Comparison of ENCODE assay signal across 8 cellular contexts in genomic region chr4:101419324-101420135, GRCh38.
DNase-seq lines count a peak whose midpoint lies in the region; ATAC-seq, FAIRE-seq and TF ChIP-seq lines count a peak whose summit lies in the region.

No MANE protein-coding gene starts in this region.

- peak; percentile 42 to 62 for ATAC-seq in activated CD4-positive, CD25-positive, alpha-beta regulatory T cell treated with anti-CD3 and anti-CD28 coated beads, Interleukin-2, amount 50 U/mL, for 24 hours
- no peak for ATAC-seq in GM23338

- H3K27ac Mint-ChIP-seq in GM23338, result no peak overlapping the region

- no peaks in the 10 kb centered on the region for H3F3A ChIP-seq in GM23338 (replicated peaks; ENCODE audit: low read depth)
- H3F3A ChIP-seq in Loucy (ENCODE audit: low read depth), result peaks cover 6% of the 10 kb centered on the region; the same call in 1 of the 2 replicates

- H2AFZ ChIP-seq in GM23338 (no peak overlapping the region), Loucy (ENCODE audit: low read length) (peak overlapping the region; percentile 15; the same call in 1 of the 2 replicates)

- no peaks in the 10 kb centered on the region for H3K9me2 ChIP-seq in GM23338 (ENCODE audit: insufficient read depth)
- no peaks in the 10 kb centered on the region for H3K9me2 ChIP-seq in Loucy (replicated peaks; ENCODE audit: low read depth, low read length)

- no peaks in the 10 kb centered on the region; the same call in 1 of the 2 replicates for H3K9me3 ChIP-seq in Loucy (ENCODE audit: insufficient read depth, low read depth, low read length)

- no peaks in the 10 kb centered on the region for H4K20me1 ChIP-seq in GM23338 (replicated peaks; ENCODE audit: insufficient read depth)
- no peaks in the 10 kb centered on the region for H4K20me1 ChIP-seq in Loucy (ENCODE audit: insufficient read depth, low read length, poor library complexity, severe bottlenecking)

- TF ChIP-seq CTCF in GM23338 (conservative IDR thresholded peaks at IDR 0.05; ENCODE audit: low read depth in 2 of 2) (no peak), Loucy (conservative IDR thresholded peaks at IDR 0.05; ENCODE audit: low read length) (no peak), choroid plexus epithelial cell (conservative IDR thresholded peaks at IDR 0.05; ENCODE audit: low read depth, low read length) (no peak)

- no peaks in the 10 kb centered on the region for H3K27me3 Mint-ChIP-seq in GM23338 (ENCODE audit: insufficient read depth, low read depth, poor library complexity)

- H3K36me3 Mint-ChIP-seq in GM23338 (ENCODE audit: low read depth), result no peaks in the 10 kb centered on the region

- H3K9ac ChIP-seq in Loucy (ENCODE audit: low read depth, low read length, poor library complexity, severe bottlenecking), result no peak overlapping the region

- no peak for FAIRE-seq in RCC 7860 (lab: Jason Lieb, UNC)

- H3K79me2 ChIP-seq in GM23338 (replicated peaks; ENCODE audit: insufficient read depth), result no peaks in the 10 kb centered on the region
- H3K79me2 ChIP-seq in Loucy (ENCODE audit: insufficient read depth, low read length), result no peaks in the 10 kb centered on the region

- H3K4me2 ChIP-seq in GM23338 (no peak overlapping the region; the same call in 1 of the 2 replicates), Loucy (ENCODE audit: low read depth, low read length, poor library complexity, severe bottlenecking) (peak overlapping the region; percentile 66)

- H3K27ac ChIP-seq in GM23338 (ENCODE audit: low read depth), result no peak overlapping the region

- no peaks in the 10 kb centered on the region for H3K36me3 ChIP-seq in GM23338 (ENCODE audit: insufficient read depth)
- no peaks in the 10 kb centered on the region for H3K36me3 ChIP-seq in Loucy (ENCODE audit: insufficient read depth, low read length)

- DNase-seq in activated CD4-positive, CD25-positive, alpha-beta regulatory T cell (lab: John Stamatoyannopoulos, UW), result no peak
- DNase-seq in GM23338 (ENCODE audit: low spot score), result peak; percentile 9
- DNase-seq in choroid plexus epithelial cell (ENCODE audit: low read depth), result peak; percentile 27
- no peak for DNase-seq in RCC 7860 (ENCODE audit: low spot score)
- DNase-seq in putamen (ENCODE audit: low spot score), result no peak
- DNase-seq in cerebellum (ENCODE audit: low spot score), result no peak

- no peak overlapping the region for H3K4me3 Mint-ChIP-seq in GM23338

- H3K9me3 Mint-ChIP-seq in GM23338, result no peaks in the 10 kb centered on the region

- H3K4me3 ChIP-seq in GM23338 (no peak overlapping the region), Loucy (ENCODE audit: low read length, poor library complexity, severe bottlenecking) (peak overlapping the region; percentile 51), choroid plexus epithelial cell (ENCODE audit: low read depth, low read length) (no peak overlapping the region)

- no peaks in the 10 kb centered on the region for H3K27me3 ChIP-seq in GM23338 (ENCODE audit: insufficient read depth)
- H3K27me3 ChIP-seq in Loucy (ENCODE audit: insufficient read depth, low read length, poor library complexity, severe bottlenecking), result no peaks in the 10 kb centered on the region

- H3K4me1 ChIP-seq in GM23338 (ENCODE audit: insufficient read depth), result peaks cover 6% of the 10 kb centered on the region; the same call in 1 of the 2 replicates
- peaks cover 31% of the 10 kb centered on the region for H3K4me1 ChIP-seq in Loucy (ENCODE audit: insufficient read depth, low read length, poor library complexity, severe bottlenecking)

- H3K4me1 Mint-ChIP-seq in GM23338, result peaks cover 14% of the 10 kb centered on the region

TF ChIP-seq in GM23338, 12 proteins besides CTCF, POLR2A, EP300 and RAD21 (continues in another document):
- TF ChIP-seq NANOG (IDR thresholded peaks at IDR 0.05; ENCODE audit: borderline replicate concordance) (no peak), POLR2AphosphoS5 (IDR thresholded peaks at IDR 0.05; ENCODE audit: low read depth) (no peak), CREB1 (CRISPR knock-in tag; IDR thresholded peaks at IDR 0.05; ENCODE audit: low read depth) (no peak), JUNB (IDR thresholded peaks at IDR 0.05; ENCODE audit: unreplicated experiment) (no peak), EZH2 (IDR thresholded peaks at IDR 0.05; ENCODE audit: low read depth, unreplicated experiment) (no peak), ZNF462 (CRISPR knock-in tag; IDR thresholded peaks at IDR 0.05) (no peak), EZH2phosphoT487 (IDR thresholded peaks at IDR 0.05; ENCODE audit: unreplicated experiment) (no peak), STAT1 (IDR thresholded peaks at IDR 0.05; ENCODE audit: unreplicated experiment) (no peak), ZNF114 (CRISPR knock-in tag; IDR thresholded peaks at IDR 0.05) (no peak), ETS1 (IDR thresholded peaks at IDR 0.05) (no peak), ZNF331 (CRISPR knock-in tag; IDR thresholded peaks at IDR 0.05; ENCODE audit: low read depth) (no peak)

Comparison
In these comparisons a context has a peak if more than half of its experiments do, and no peak if none do; other contexts are left out.
1. DNase-seq: peak in GM23338 (single experiment) and choroid plexus epithelial cell (single experiment); none in activated CD4-positive, CD25-positive, alpha-beta regulatory T cell (0 of 4), RCC 7860 (single experiment), putamen (single experiment) and cerebellum (single experiment).